40 cellular contexts compared by ENCODE assay signal in the genomic region with DNA sequence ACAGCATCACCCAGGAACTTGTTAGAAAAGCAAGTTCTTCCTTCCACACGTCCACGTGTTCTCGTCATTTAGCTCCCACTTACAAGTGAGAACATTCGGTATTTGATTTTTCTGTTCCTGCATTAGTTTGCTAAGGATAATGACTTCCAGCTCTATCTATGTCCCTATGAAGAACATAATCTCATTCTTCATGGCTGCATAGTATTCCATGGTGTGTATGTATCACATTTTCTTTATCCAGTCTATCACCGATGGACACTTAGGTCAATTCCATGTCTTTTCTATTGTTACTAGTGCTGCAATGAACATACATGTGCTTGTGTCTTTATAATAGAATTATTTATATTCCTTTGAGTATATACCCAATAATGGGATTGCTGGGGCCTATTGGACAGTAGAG.
"Had no signal": no experiment of that assay in that cellular context is flagged by ENCODE, and none has a peak within 500 bp of the region (broad histone marks: within the 10 kb centered on the region; RNA-seq: fewer than 3 reads in every experiment).

No MANE protein-coding gene starts in this region.

- H3K27me3 Mint-ChIP-seq: brain had no signal

- H3K36me3 ChIP-seq: adrenal gland, ascending aorta, brain microvascular endothelial cell, breast epithelium, cardiac muscle cell had no signal

- H3K4me3 Mint-ChIP-seq: activated naive CD4-positive, alpha-beta T cell treated with anti-CD3 and anti-CD28 coated beads for 36 hours; activated naive CD4-positive, alpha-beta T cell treated with anti-CD3 and anti-CD28 coated beads, Interleukin-2, amount 10 ng/mL, durations not matched to agents 7 days and 5 days; activated naive CD4-positive, alpha-beta T cell treated with anti-CD3 and anti-CD28 coated beads, Interleukin-2, amount 50 U/mL, for 24 hours; activated naive CD8-positive, alpha-beta T cell; activated naive CD8-positive, alpha-beta T cell treated with anti-CD3 and anti-CD28 coated beads for 36 hours; activated naive CD8-positive, alpha-beta T cell treated with anti-CD3 and anti-CD28 coated beads, Interleukin-2, amount 10 ng/mL, durations not matched to agents 7 days and 5 days; activated naive CD8-positive, alpha-beta T cell treated with anti-CD3 and anti-CD28 coated beads, Interleukin-2, amount 50 U/mL, for 24 hours; activated T-cell treated with anti-CD3 and anti-CD28 coated beads, Interleukin-2, amount 50 U/mL, for 24 hours; activated T-cell treated with anti-CD3 and anti-CD28 coated beads, Interleukin-2, amount 50 U/mL, for 4 hours; activated T-cell treated with anti-CD3 and anti-CD28 coated beads, Interleukin-2, amount 50 U/mL, for 72 hours; activated T-helper 1 cell treated with anti-CD3 and anti-CD28 coated beads, Interleukin-12 subunit alpha, Interleukin-12 subunit beta, Interleukin-2, Interleukin-4 antibody, amounts not matched to agents 30 ng/mL and 10 ng/mL and 1 ng/mL, durations not matched to agents 14 hours and 24 hours and 36 hours; activated T-helper 17 cell treated with anti-CD3 and anti-CD28 coated beads, Interleukin-2, amount 50 U/mL, for 72 hours; brain; central memory CD8-positive, alpha-beta T cell had no signal

- H3K27ac Mint-ChIP-seq: activated naive CD4-positive, alpha-beta T cell treated with anti-CD3 and anti-CD28 coated beads for 36 hours; activated naive CD4-positive, alpha-beta T cell treated with anti-CD3 and anti-CD28 coated beads, Interleukin-2, amount 10 ng/mL, durations not matched to agents 7 days and 5 days; activated naive CD4-positive, alpha-beta T cell treated with anti-CD3 and anti-CD28 coated beads, Interleukin-2, amount 50 U/mL, for 24 hours; activated naive CD4-positive, alpha-beta T cell treated with anti-CD3 and anti-CD28 coated beads, Interleukin-2, amount 50 U/mL, for 72 hours; activated naive CD8-positive, alpha-beta T cell; activated naive CD8-positive, alpha-beta T cell treated with anti-CD3 and anti-CD28 coated beads for 36 hours; activated naive CD8-positive, alpha-beta T cell treated with anti-CD3 and anti-CD28 coated beads, Interleukin-2, amount 10 ng/mL, durations not matched to agents 7 days and 5 days; activated naive CD8-positive, alpha-beta T cell treated with anti-CD3 and anti-CD28 coated beads, Interleukin-2, amount 50 U/mL, for 24 hours; activated T-cell treated with anti-CD3 and anti-CD28 coated beads, Interleukin-2, amount 50 U/mL, for 24 hours; activated T-cell treated with anti-CD3 and anti-CD28 coated beads, Interleukin-2, amount 50 U/mL, for 72 hours; activated T-helper 1 cell treated with anti-CD3 and anti-CD28 coated beads, Interleukin-12 subunit alpha, Interleukin-12 subunit beta, Interleukin-2, Interleukin-4 antibody, amounts not matched to agents 30 ng/mL and 10 ng/mL and 1 ng/mL, durations not matched to agents 14 hours and 24 hours and 36 hours; activated T-helper 17 cell treated with anti-CD3 and anti-CD28 coated beads, Interleukin-2, amount 50 U/mL, for 72 hours; activated T-helper 2 cell treated with anti-CD3 and anti-CD28 coated beads, Interferon-gamma antibody, Interleukin-2, Interleukin-4, amounts not matched to agents 10 μg/mL and 5 μg/mL and 100 μg/mL, durations not matched to agents 14 hours and 24 hours and 36 hours; brain had no signal

- H3K9me3 ChIP-seq: adrenal gland, body of pancreas had no signal

- H3K4me3 ChIP-seq: adrenal gland, ascending aorta, body of pancreas, breast epithelium, cardiac muscle cell had no signal

- ATAC-seq: activated naive CD4-positive, alpha-beta T cell treated with anti-CD3 and anti-CD28 coated beads, Interleukin-2, amount 50 U/mL, for 72 hours; activated naive CD8-positive, alpha-beta T cell treated with anti-CD3 and anti-CD28 coated beads, Interleukin-2, amount 50 U/mL, for 24 hours; activated T-cell treated with anti-CD3 and anti-CD28 coated beads, Interleukin-2, amount 50 U/mL, for 4 hours; activated T-cell treated with anti-CD3 and anti-CD28 coated beads, Interleukin-2, amount 50 U/mL, for 72 hours; activated T-helper 17 cell treated with anti-CD3 and anti-CD28 coated beads, Interleukin-2, amount 50 U/mL, for 72 hours; body of pancreas had no signal

- H3K27me3 ChIP-seq: adrenal gland, ascending aorta, body of pancreas, brain microvascular endothelial cell, breast epithelium had no signal

- H3K36me3 Mint-ChIP-seq: activated naive CD4-positive, alpha-beta T cell treated with anti-CD3 and anti-CD28 coated beads, Interleukin-2, amount 10 ng/mL, durations not matched to agents 7 days and 5 days; brain had no signal

- FAIRE-seq: astrocyte, bronchial epithelial cell had no signal

- H3K4me1 Mint-ChIP-seq: activated naive CD4-positive, alpha-beta T cell treated with anti-CD3 and anti-CD28 coated beads, Interleukin-2, amount 10 ng/mL, durations not matched to agents 7 days and 5 days; activated naive CD4-positive, alpha-beta T cell treated with anti-CD3 and anti-CD28 coated beads, Interleukin-2, amount 50 U/mL, for 24 hours; activated naive CD8-positive, alpha-beta T cell treated with anti-CD3 and anti-CD28 coated beads for 36 hours; activated naive CD8-positive, alpha-beta T cell treated with anti-CD3 and anti-CD28 coated beads, Interleukin-2, amount 10 ng/mL, durations not matched to agents 7 days and 5 days; activated naive CD8-positive, alpha-beta T cell treated with anti-CD3 and anti-CD28 coated beads, Interleukin-2, amount 50 U/mL, for 24 hours; activated T-helper 17 cell treated with anti-CD3 and anti-CD28 coated beads, Interleukin-2, amount 50 U/mL, for 72 hours; central memory CD8-positive, alpha-beta T cell had no signal

- H3K27ac ChIP-seq: adrenal gland, ascending aorta, body of pancreas, brain microvascular endothelial cell, breast epithelium, cardiac muscle cell had no signal

- H3K9me3 Mint-ChIP-seq: activated naive CD4-positive, alpha-beta T cell treated with anti-CD3 and anti-CD28 coated beads, Interleukin-2, amount 50 U/mL, for 24 hours; central memory CD8-positive, alpha-beta T cell had no signal

- DNase-seq: activated effector memory CD4-positive, alpha-beta T cell treated with anti-CD3 and anti-CD28 coated beads, Interleukin-2, amount 50 U/mL, for 16 hours; activated effector memory CD4-positive, alpha-beta T cell treated with Interleukin-2 at 50 U/mL for 16 hours; activated gamma-delta T cell; activated gamma-delta T cell treated with Interleukin-2 at 50 U/mL for 16 hours; activated naive CD4-positive, alpha-beta T cell; activated naive CD4-positive, alpha-beta T cell treated with anti-CD3 and anti-CD28 coated beads for 36 hours; activated naive CD4-positive, alpha-beta T cell treated with anti-CD3 and anti-CD28 coated beads, Interleukin-2, amount 10 ng/mL, durations not matched to agents 7 days and 5 days; activated naive CD4-positive, alpha-beta T cell treated with anti-CD3 and anti-CD28 coated beads, Interleukin-2, amount 50 U/mL, for 16 hours; activated naive CD4-positive, alpha-beta T cell treated with Interleukin-2 at 50 U/mL for 16 hours; activated naive CD8-positive, alpha-beta T cell treated with anti-CD3 and anti-CD28 coated beads for 36 hours; activated naive CD8-positive, alpha-beta T cell treated with anti-CD3 and anti-CD28 coated beads, Interleukin-2, amount 10 ng/mL, durations not matched to agents 7 days and 5 days; activated naive CD8-positive, alpha-beta T cell treated with anti-CD3 and anti-CD28 coated beads, Interleukin-2, amount 50 U/mL, for 24 hours; activated T-cell treated with anti-CD3 and anti-CD28 coated beads, Interleukin-2, amount 50 U/mL, for 1 hour; activated T-cell treated with anti-CD3 and anti-CD28 coated beads, Interleukin-2, amount 50 U/mL, for 24 hours; activated T-cell treated with anti-CD3 and anti-CD28 coated beads, Interleukin-2, amount 50 U/mL, for 4 hours; activated T-cell treated with anti-CD3 and anti-CD28 coated beads, Interleukin-2, amount 50 U/mL, for 48 hours; activated T-cell treated with anti-CD3 and anti-CD28 coated beads, Interleukin-2, amount 50 U/mL, for 72 hours; adrenal gland; amniotic stem cell; amygdala; anterior cingulate cortex; aorta; body of pancreas; brain microvascular endothelial cell; caudate nucleus; central memory CD4-positive, alpha-beta T cell; cerebellar nuclear complex had no signal

- H3K4me1 ChIP-seq: adrenal gland, ascending aorta, body of pancreas, breast epithelium had no signal
